9 cellular contexts compared by ENCODE assay signal in genomic region chr19:16051254-16052025, GRCh38. TPM values are rescaled to one million over a fixed set of nuclear protein-coding genes. Genes with fewer than 3 reads are reported as not detected.
A peak's percentile ranks its signal among the peaks of the same experiment; 100 is the strongest.
DNase-seq lines count a peak whose midpoint lies in the region; ATAC-seq and TF ChIP-seq lines count a peak whose summit lies in the region.
"Had no signal": no experiment of that assay in that cellular context is flagged by ENCODE, and none has a peak within 500 bp of the region (broad histone marks: within the 10 kb centered on the region; RNA-seq: fewer than 3 reads in every experiment).

No MANE protein-coding gene starts in this region.

- ATAC-seq in right lobe of liver (peak; percentile 34 to 64 (median 52)), HG02938 (IDR thresholded peaks at IDR 0.05; ENCODE audit: unreplicated experiment) (no peak), HG02642 (IDR thresholded peaks at IDR 0.05; ENCODE audit: poor library complexity, unreplicated experiment) (no peak)

- H3K27me3 ChIP-seq in right lobe of liver (no peaks in the 10 kb centered on the region), WERI-Rb-1 (ENCODE audit: insufficient read depth, low read depth, severe bottlenecking) (no peaks in the 10 kb centered on the region)

- DNase-seq in ELR (ENCODE audit: low read depth) (peak; percentile 33), NB4 (ENCODE audit: low read depth) (peak; percentile 63), right lobe of liver (no peak), WERI-Rb-1 (no peak), NCI-H1694 (lab: John Stamatoyannopoulos, UW) (no peak)
- peak; percentile 38 for DNase-seq in activated naive CD4-positive, alpha-beta T cell treated with anti-CD3 and anti-CD28 coated beads, Interleukin-2, amount 50 U/mL, for 16 hours
- DNase-seq: IMR-90 had no signal

- no peaks in the 10 kb centered on the region for H3K4me1 ChIP-seq in right lobe of liver

- no peak overlapping the region for H3K4me3 ChIP-seq in NB4 (ENCODE audit: low read depth, low read length)
- H3K4me3 ChIP-seq in right lobe of liver = no peak overlapping the region
- H3K4me3 ChIP-seq in WERI-Rb-1 (ENCODE audit: low read depth, low read length) = no peak overlapping the region

- H3K36me3 ChIP-seq in right lobe of liver (no peaks in the 10 kb centered on the region), WERI-Rb-1 (no peaks in the 10 kb centered on the region)

- H3K9me3 ChIP-seq in right lobe of liver (peaks cover 0 to 5% (median 0%) of the 10 kb centered on the region in 4 donors), WERI-Rb-1 (ENCODE audit: severe bottlenecking) (peaks cover 14% of the 10 kb centered on the region)

- intact Hi-C loops in right lobe of liver (cut with DNase I) = no loop called here

- TF ChIP-seq POLR2A in NB4 (IDR thresholded peaks at IDR 0.05; ENCODE audit: extremely low read depth, insufficient read length) = no peak
- TF ChIP-seq POLR2A in right lobe of liver (IDR thresholded peaks at IDR 0.05) = no peak

- TF ChIP-seq CTCF in NB4 (IDR thresholded peaks at IDR 0.05; ENCODE audit: low read depth, low read length) = no peak
- no peak for TF ChIP-seq CTCF in right lobe of liver (IDR thresholded peaks at IDR 0.05)
- TF ChIP-seq CTCF in WERI-Rb-1 (IDR thresholded peaks at IDR 0.05; ENCODE audit: low read depth, low read length) = no peak

- 44% methylated on average over 6 of the region's 11 CpGs for WGBS in right lobe of liver (ENCODE audit: insufficient coverage, low coverage, low lambda C conversion rate, missing lambda C conversion rate)

- H3K27ac ChIP-seq in right lobe of liver (no peak overlapping the region), WERI-Rb-1 (no peak overlapping the region)

RNA-seq across cellular contexts. Expression of gene TPM4, which starts 24.9 kb away (rescaled TPM):
- 10 to 100 TPM; 13.7 to 90.2 (median 45.6) TPM for total RNA-seq in right lobe of liver

Comparison
In these comparisons a context has a peak if more than half of its experiments do, and no peak if none do; other contexts are left out.
1. DNase-seq: peak in ELR (single experiment), NB4 (single experiment) and activated naive CD4-positive, alpha-beta T cell treated with anti-CD3 and anti-CD28 coated beads, Interleukin-2, amount 50 U/mL, for 16 hours (single experiment); none in right lobe of liver (0 of 3), WERI-Rb-1 (single experiment) and NCI-H1694 (single experiment).
2. ATAC-seq: peak in right lobe of liver (4 of 4); none in HG02938 (single experiment) and HG02642 (single experiment).